Comparison of ENCODE assay signal across 7 cellular contexts in the genomic region with DNA sequence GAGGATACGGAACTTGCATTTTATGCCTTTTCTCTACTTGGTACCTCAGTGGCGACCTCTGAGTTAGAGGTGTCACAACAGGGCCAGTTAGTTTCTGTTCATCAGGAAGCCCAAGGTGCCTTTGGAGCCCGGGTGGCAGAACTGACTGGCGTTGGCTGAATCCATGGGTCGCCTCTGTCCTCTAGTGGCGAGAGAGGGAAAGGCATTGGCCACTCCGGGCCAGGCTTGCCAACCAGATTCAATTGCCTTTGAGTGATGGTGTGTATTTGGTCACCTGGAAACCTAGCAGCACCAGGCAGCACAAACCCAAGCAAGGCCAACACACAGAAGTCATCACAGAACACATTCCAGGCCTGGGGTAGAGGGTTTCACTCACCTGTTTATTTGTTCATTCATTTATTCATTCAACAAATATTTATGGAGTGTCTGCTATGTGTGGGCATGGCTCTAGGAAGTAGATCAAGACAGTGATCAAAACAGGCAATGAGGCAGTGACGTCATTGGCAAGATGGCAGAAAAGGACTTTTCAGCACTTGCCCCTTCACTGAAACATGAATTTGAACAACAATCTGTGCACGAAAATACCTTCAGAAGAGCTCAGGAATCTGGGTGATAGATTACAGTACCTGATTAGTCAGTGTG. TPM values are rescaled to one million over a fixed set of nuclear protein-coding genes. Genes with fewer than 3 reads are reported as not detected.
DNase-seq lines count a peak whose midpoint lies in the region; ATAC-seq and TF ChIP-seq lines count a peak whose summit lies in the region.

No MANE protein-coding gene starts in this region.

- no peaks in the 10 kb centered on the region for H3K36me3 ChIP-seq in osteoblast (ENCODE audit: insufficient read depth, low read length)

- H3K4me1 ChIP-seq in osteoblast (ENCODE audit: insufficient read depth, low read length), result peaks cover 6% of the 10 kb centered on the region

- TF ChIP-seq CTCF in GM12864 (IDR thresholded peaks at IDR 0.05; ENCODE audit: low read depth, low read length, missing control alignments) (peak; percentile 100), osteoblast (IDR thresholded peaks at IDR 0.05; ENCODE audit: extremely low read depth, low read depth, low read length) (peak; percentile 97)

- H4K20me1 ChIP-seq in osteoblast (ENCODE audit: insufficient read depth, low read length), result no peaks in the 10 kb centered on the region

- no peaks in the 10 kb centered on the region for H3K79me2 ChIP-seq in osteoblast (ENCODE audit: insufficient read depth, low read length)

- DNase-seq in GM12864 (ENCODE audit: low read depth) (peak; percentile 19), NCI-H526 treated with DMSO at 0.1 percent for 48 hours (lab: John Stamatoyannopoulos, UW) (peak; percentile 24), globus pallidus (ENCODE audit: low spot score) (peak; percentile 49), osteoblast (ENCODE audit: insufficient read length, low spot score, missing footprints) (peak; percentile 86)
- peak; percentile 57 to 68 for DNase-seq in activated T-cell treated with anti-CD3 and anti-CD28 coated beads, Interleukin-2, amount 50 U/mL, for 48 hours

- H3K9me3 ChIP-seq in osteoblast (ENCODE audit: low read depth, low read length), result no peaks in the 10 kb centered on the region

- peaks cover 3% of the 10 kb centered on the region for H3K27me3 ChIP-seq in osteoblast (ENCODE audit: insufficient read depth, low read length)

- no peak overlapping the region for H3K27ac ChIP-seq in osteoblast (ENCODE audit: low read depth, low read length)

- H3K4me2 ChIP-seq in osteoblast (ENCODE audit: insufficient read depth, low read length), result no peak overlapping the region

- no peak overlapping the region for H2AFZ ChIP-seq in osteoblast (ENCODE audit: low read length)

- H3K4me3 ChIP-seq in GM12864 (ENCODE audit: low read depth, low read length) (no peak overlapping the region), osteoblast (ENCODE audit: insufficient read depth, low read length) (no peak overlapping the region)

- ATAC-seq in HG03354 (IDR thresholded peaks at IDR 0.05; ENCODE audit: poor library complexity, severe bottlenecking, unreplicated experiment) (peak; percentile 63), GM18517 (IDR thresholded peaks at IDR 0.05; ENCODE audit: unreplicated experiment) (no peak)

RNA-seq across cellular contexts. Expression of a gene that starts 40.5 kb away (rescaled TPM):
- not detected in 2 replicates for total RNA-seq in osteoblast

Comparison
In these comparisons a context has a peak if more than half of its experiments do, and no peak if none do; other contexts are left out.
1. DNase-seq: peak in every context shown above with its lines; median percentile 86 in osteoblast; 62 in activated T-cell treated with anti-CD3 and anti-CD28 coated beads, Interleukin-2, amount 50 U/mL, for 48 hours; 49 in globus pallidus; 24 in NCI-H526 treated with DMSO at 0.1 percent for 48 hours; 19 in GM12864.